Comparison of ENCODE assay signal across 16 cellular contexts in genomic region chr6:166637001-166637400, GRCh38.
"Had no signal": no experiment of that assay in that cellular context is flagged by ENCODE, and none has a peak within 500 bp of the region (broad histone marks: within the 10 kb centered on the region; RNA-seq: fewer than 3 reads in every experiment).

No MANE protein-coding gene starts in this region.

- H3K36me3 ChIP-seq: brain microvascular endothelial cell, ovary had no signal

- H3K27ac ChIP-seq: brain microvascular endothelial cell, ovary had no signal

- H3K9me3 Mint-ChIP-seq: activated CD4-positive, alpha-beta T cell treated with anti-CD3 and anti-CD28 coated beads, Interleukin-2, amount 10 ng/mL, durations not matched to agents 24 days and 14 days; activated naive CD8-positive, alpha-beta T cell treated with anti-CD3 and anti-CD28 coated beads, Interleukin-2, amount 10 ng/mL, durations not matched to agents 7 days and 5 days; activated T-helper 1 cell treated with anti-CD3 and anti-CD28 coated beads, Interleukin-12 subunit alpha, Interleukin-12 subunit beta, Interleukin-2, Interleukin-4 antibody, amounts not matched to agents 30 ng/mL and 10 ng/mL and 1 ng/mL, durations not matched to agents 14 hours and 24 hours and 36 hours; neural crest cell; T-helper 2 cell treated with Interferon-gamma antibody and Interleukin-4, amounts not matched to agents 5 μg/mL and 100 μg/mL, for 36 hours had no signal

- H3K27ac Mint-ChIP-seq: activated CD4-positive, alpha-beta T cell treated with anti-CD3 and anti-CD28 coated beads, Interleukin-2, amount 10 ng/mL, durations not matched to agents 24 days and 14 days; activated naive CD8-positive, alpha-beta T cell treated with anti-CD3 and anti-CD28 coated beads, Interleukin-2, amount 10 ng/mL, durations not matched to agents 7 days and 5 days; activated T-helper 1 cell treated with anti-CD3 and anti-CD28 coated beads, Interleukin-12 subunit alpha, Interleukin-12 subunit beta, Interleukin-2, Interleukin-4 antibody, amounts not matched to agents 30 ng/mL and 10 ng/mL and 1 ng/mL, durations not matched to agents 14 hours and 24 hours and 36 hours; T-helper 2 cell treated with Interferon-gamma antibody and Interleukin-4, amounts not matched to agents 5 μg/mL and 100 μg/mL, for 36 hours had no signal

- H3K36me3 Mint-ChIP-seq: activated naive CD8-positive, alpha-beta T cell treated with anti-CD3 and anti-CD28 coated beads, Interleukin-2, amount 10 ng/mL, durations not matched to agents 7 days and 5 days had no signal

- H3K4me3 Mint-ChIP-seq: activated CD4-positive, alpha-beta T cell treated with anti-CD3 and anti-CD28 coated beads, Interleukin-2, amount 10 ng/mL, durations not matched to agents 24 days and 14 days; activated naive CD8-positive, alpha-beta T cell treated with anti-CD3 and anti-CD28 coated beads, Interleukin-2, amount 10 ng/mL, durations not matched to agents 7 days and 5 days; activated T-helper 1 cell treated with anti-CD3 and anti-CD28 coated beads, Interleukin-12 subunit alpha, Interleukin-12 subunit beta, Interleukin-2, Interleukin-4 antibody, amounts not matched to agents 30 ng/mL and 10 ng/mL and 1 ng/mL, durations not matched to agents 14 hours and 24 hours and 36 hours; neural crest cell; T-helper 2 cell treated with Interferon-gamma antibody and Interleukin-4, amounts not matched to agents 5 μg/mL and 100 μg/mL, for 36 hours had no signal

- H3K9me3 ChIP-seq: ovary had no signal

- H3K27me3 ChIP-seq: brain microvascular endothelial cell, ovary had no signal

- DNase-seq: activated CD4-positive, alpha-beta T cell treated with anti-CD3 and anti-CD28 coated beads, Interleukin-2, amount 10 ng/mL, durations not matched to agents 24 days and 14 days; activated CD4-positive, CD25-positive, alpha-beta regulatory T cell; activated naive CD8-positive, alpha-beta T cell treated with anti-CD3 and anti-CD28 coated beads, Interleukin-2, amount 10 ng/mL, durations not matched to agents 7 days and 5 days; anterior cingulate cortex; brain microvascular endothelial cell; effector memory CD4-positive, alpha-beta T cell; hypothalamus; ovary; stimulated activated CD4-positive, alpha-beta T cell treated with anti-CD3 and anti-CD28 coated beads, Interleukin-15, amount 100 ng/mL, for 24 hours; stimulated activated CD4-positive, alpha-beta T cell treated with anti-CD3 and anti-CD28 coated beads, Interleukin-4, amount 100 ng/mL, for 24 hours; stimulated activated naive CD4-positive, alpha-beta T cell; trophoblast cell had no signal

- H3K4me3 ChIP-seq: lung, ovary had no signal
